Comparison of ENCODE assay signal across 18 cellular contexts in the genomic region with DNA sequence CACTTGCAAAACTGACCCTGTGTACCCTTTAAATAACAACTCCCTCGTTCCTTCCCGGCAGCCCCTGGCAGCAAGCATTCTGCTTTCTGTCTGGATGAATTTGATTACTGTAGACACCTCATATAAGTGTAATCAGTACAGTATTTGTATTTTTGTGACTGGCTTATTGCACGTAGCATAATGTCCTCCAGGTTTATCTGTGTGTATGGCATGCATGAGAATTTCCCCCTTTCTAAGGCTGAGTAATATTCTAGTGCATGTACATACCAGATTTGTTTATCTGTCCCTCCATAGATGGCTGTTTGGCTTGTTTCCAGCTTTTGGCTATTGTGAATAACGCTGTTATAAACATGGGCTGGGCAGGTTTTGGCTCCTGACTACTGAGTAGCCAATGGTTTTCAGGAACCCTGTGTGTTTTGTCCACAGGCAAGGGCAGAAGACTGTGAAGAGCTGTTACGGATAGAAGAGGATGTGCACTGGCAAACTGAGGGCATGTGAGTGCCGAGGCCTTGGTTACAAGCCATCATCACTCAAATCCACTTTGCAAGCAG.
A peak's percentile ranks its signal among the peaks of the same experiment; 100 is the strongest.
DNase-seq lines count a peak whose midpoint lies in the region; ATAC-seq and TF ChIP-seq lines count a peak whose summit lies in the region.
"Had no signal": no experiment of that assay in that cellular context is flagged by ENCODE, and none has a peak within 500 bp of the region (broad histone marks: within the 10 kb centered on the region; RNA-seq: fewer than 3 reads in every experiment).

No MANE protein-coding gene starts in this region.

- peaks cover 48% of the 10 kb centered on the region for H3K36me3 Mint-ChIP-seq in activated CD4-positive, alpha-beta T cell treated with anti-CD3 and anti-CD28 coated beads, Interleukin-2, amount 10 ng/mL, durations not matched to agents 24 days and 14 days (ENCODE audit: low read depth)
- H3K36me3 Mint-ChIP-seq in activated CD4-positive, alpha-beta memory T cell treated with anti-CD3 and anti-CD28 coated beads, Interleukin-2, amount 10 ng/mL, durations not matched to agents 7 days and 5 days (ENCODE audit: low read depth) = peaks cover 33% of the 10 kb centered on the region

- POLR2A ChIA-PET in activated CD4-positive, alpha-beta memory T cell treated with anti-CD3 and anti-CD28 coated beads, Interleukin-2, amount 10 ng/mL, durations not matched to agents 7 days and 5 days (lab: Charles Lee) = no interaction called here

- no peak for TF ChIP-seq POLR2A in transverse colon (IDR thresholded peaks at IDR 0.05)
- no peak for TF ChIP-seq POLR2A in vagina (IDR thresholded peaks at IDR 0.05)

- no peak overlapping the region for H3K4me3 Mint-ChIP-seq in activated CD4-positive, alpha-beta T cell treated with anti-CD3 and anti-CD28 coated beads, Interleukin-2, amount 10 ng/mL, durations not matched to agents 24 days and 14 days
- H3K4me3 Mint-ChIP-seq in activated CD4-positive, alpha-beta memory T cell treated with anti-CD3 and anti-CD28 coated beads, Interleukin-2, amount 10 ng/mL, durations not matched to agents 7 days and 5 days = no peak overlapping the region
- H3K4me3 Mint-ChIP-seq: activated B cell treated with CpG ODN at 0.5 μM for 24 hours; activated naive CD4-positive, alpha-beta T cell treated with anti-CD3 and anti-CD28 coated beads, Interleukin-2, amount 50 U/mL, for 24 hours had no signal

- peak; percentile 59 to 64 for ATAC-seq in left cardiac atrium
- ATAC-seq: A549, PC-3 had no signal

- TF ChIP-seq CTCF in transverse colon (IDR thresholded peaks at IDR 0.05) (no peak), vagina (IDR thresholded peaks at IDR 0.05) (no peak)

- H3K27ac Mint-ChIP-seq in activated CD4-positive, alpha-beta T cell treated with anti-CD3 and anti-CD28 coated beads, Interleukin-2, amount 10 ng/mL, durations not matched to agents 24 days and 14 days = no peak overlapping the region
- H3K27ac Mint-ChIP-seq in activated CD4-positive, alpha-beta memory T cell treated with anti-CD3 and anti-CD28 coated beads, Interleukin-2, amount 10 ng/mL, durations not matched to agents 7 days and 5 days = no peak overlapping the region
- H3K27ac Mint-ChIP-seq: activated B cell treated with CpG ODN at 0.5 μM for 24 hours; activated naive CD4-positive, alpha-beta T cell treated with anti-CD3 and anti-CD28 coated beads, Interleukin-2, amount 50 U/mL, for 24 hours had no signal

- 55 to 66% methylated on average over 3 to 6 of the region's 6 CpGs for whole genome bisulfite sequencing in transverse colon (ENCODE audit: low coverage in 1 of 2), 2 donors

- H3K9me3 ChIP-seq in transverse colon (no peaks in the 10 kb centered on the region), vagina (no peaks in the 10 kb centered on the region)
- H3K9me3 ChIP-seq: A549 had no signal

- no peaks in the 10 kb centered on the region for H3K9me3 Mint-ChIP-seq in activated CD4-positive, alpha-beta T cell treated with anti-CD3 and anti-CD28 coated beads, Interleukin-2, amount 10 ng/mL, durations not matched to agents 24 days and 14 days
- no peaks in the 10 kb centered on the region for H3K9me3 Mint-ChIP-seq in activated CD4-positive, alpha-beta memory T cell treated with anti-CD3 and anti-CD28 coated beads, Interleukin-2, amount 10 ng/mL, durations not matched to agents 7 days and 5 days
- H3K9me3 Mint-ChIP-seq: activated B cell treated with CpG ODN at 0.5 μM for 24 hours; activated naive CD4-positive, alpha-beta T cell treated with anti-CD3 and anti-CD28 coated beads, Interleukin-2, amount 50 U/mL, for 24 hours had no signal

- no peak overlapping the region for H3K4me3 ChIP-seq in transverse colon
- H3K4me3 ChIP-seq in vagina = no peak overlapping the region
- H3K4me3 ChIP-seq: A549 had no signal

- no peaks in the 10 kb centered on the region for H3K27me3 Mint-ChIP-seq in activated CD4-positive, alpha-beta T cell treated with anti-CD3 and anti-CD28 coated beads, Interleukin-2, amount 10 ng/mL, durations not matched to agents 24 days and 14 days
- no peaks in the 10 kb centered on the region for H3K27me3 Mint-ChIP-seq in activated CD4-positive, alpha-beta memory T cell treated with anti-CD3 and anti-CD28 coated beads, Interleukin-2, amount 10 ng/mL, durations not matched to agents 7 days and 5 days
- H3K27me3 Mint-ChIP-seq: activated B cell treated with CpG ODN at 0.5 μM for 24 hours; activated naive CD4-positive, alpha-beta T cell treated with anti-CD3 and anti-CD28 coated beads, Interleukin-2, amount 50 U/mL, for 24 hours had no signal

- peaks cover 0 to 15% (median 7%) of the 10 kb centered on the region in 4 donors for H3K4me1 ChIP-seq in transverse colon
- H3K4me1 ChIP-seq in vagina = no peaks in the 10 kb centered on the region
- H3K4me1 ChIP-seq: A549 had no signal

- in situ Hi-C loops in transverse colon (cut with MboI; ENCODE audit: low pct_ligation_motif_present in 1 of 4, low pct_unique_long_range_greater_than_20kb in 1 of 4, low sequenced_read_pairs in 3 of 4) = no loop called here

- CTCF ChIA-PET in activated CD4-positive, alpha-beta memory T cell treated with anti-CD3 and anti-CD28 coated beads, Interleukin-2, amount 10 ng/mL, durations not matched to agents 7 days and 5 days (lab: Charles Lee) = no interaction called here

- H3K36me3 ChIP-seq in transverse colon (peaks cover 0 to 25% (median 9%) of the 10 kb centered on the region in 4 donors), vagina (peaks cover 0 to 49% of the 10 kb centered on the region in 2 donors)

- H3K27ac ChIP-seq in transverse colon (peak overlapping the region; percentile 7 to 45 (median 20)), vagina (no peak overlapping the region)
- H3K27ac ChIP-seq: A549 had no signal

- peak; percentile 22 for DNase-seq in activated CD4-positive, alpha-beta T cell treated with anti-CD3 and anti-CD28 coated beads, Interleukin-2, amount 10 ng/mL, durations not matched to agents 24 days and 14 days
- no peak for DNase-seq in activated CD4-positive, alpha-beta T cell treated with anti-CD3 and anti-CD28 coated beads for 1 hour
- peak; percentile 39 for DNase-seq in cerebellar cortex (ENCODE audit: low spot score)
- DNase-seq in left cardiac atrium = no peak
- no peak for DNase-seq in transverse colon
- no peak for DNase-seq in vagina (ENCODE audit: extremely low spot score in 2 of 2)
- no peak for DNase-seq in activated CD8-positive, alpha-beta memory T cell treated with anti-CD3 and anti-CD28 coated beads for 24 hours
- no peak for DNase-seq in activated CD4-positive, alpha-beta memory T cell treated with anti-CD3 and anti-CD28 coated beads, Interleukin-2, amount 10 ng/mL, durations not matched to agents 7 days and 5 days
- DNase-seq: activated B cell treated with CpG ODN at 0.5 μM for 24 hours; activated CD8-positive, alpha-beta memory T cell treated with anti-CD3 and anti-CD28 coated beads, Interleukin-2, amount 50 U/mL, for 4 hours; central memory CD4-positive, alpha-beta T cell; GDM1; hippocampal formation; NCI-H446 treated with DMSO at 0.1 percent for 48 hours; PC-3; posterior cingulate gyrus had no signal

- H3K27me3 ChIP-seq in transverse colon (no peaks in the 10 kb centered on the region), vagina (no peaks in the 10 kb centered on the region)

- TF ChIP-seq EP300 in transverse colon (IDR thresholded peaks at IDR 0.05; ENCODE audit: low read depth) = no peak

- no peaks in the 10 kb centered on the region for H3K4me1 Mint-ChIP-seq in activated CD4-positive, alpha-beta T cell treated with anti-CD3 and anti-CD28 coated beads, Interleukin-2, amount 10 ng/mL, durations not matched to agents 24 days and 14 days
- H3K4me1 Mint-ChIP-seq in activated CD4-positive, alpha-beta memory T cell treated with anti-CD3 and anti-CD28 coated beads, Interleukin-2, amount 10 ng/mL, durations not matched to agents 7 days and 5 days = no peaks in the 10 kb centered on the region
- H3K4me1 Mint-ChIP-seq: activated B cell treated with CpG ODN at 0.5 μM for 24 hours; activated naive CD4-positive, alpha-beta T cell treated with anti-CD3 and anti-CD28 coated beads, Interleukin-2, amount 50 U/mL, for 24 hours had no signal

- intact Hi-C loops in activated CD4-positive, alpha-beta T cell treated with anti-CD3 and anti-CD28 coated beads, Interleukin-2, amount 10 ng/mL, durations not matched to agents 24 days and 14 days (cut with micrococcal nuclease) = no loop called here
- intact Hi-C loops in left cardiac atrium (cut with DNase I) (no loop called here), transverse colon (cut with DNase I; ENCODE audit: low total_unique reads) (no loop called here), vagina (cut with DNase I) (no loop called here)

Comparison
In these comparisons a context has a peak if more than half of its experiments do, and no peak if none do; other contexts are left out.
1. DNase-seq: peak in activated CD4-positive, alpha-beta T cell treated with anti-CD3 and anti-CD28 coated beads, Interleukin-2, amount 10 ng/mL, durations not matched to agents 24 days and 14 days (single experiment) and cerebellar cortex (single experiment); none in activated CD4-positive, alpha-beta T cell treated with anti-CD3 and anti-CD28 coated beads for 1 hour (single experiment), left cardiac atrium (single experiment), transverse colon (single experiment), vagina (0 of 2), activated CD8-positive, alpha-beta memory T cell treated with anti-CD3 and anti-CD28 coated beads for 24 hours (single experiment) and activated CD4-positive, alpha-beta memory T cell treated with anti-CD3 and anti-CD28 coated beads, Interleukin-2, amount 10 ng/mL, durations not matched to agents 7 days and 5 days (single experiment).